Comparison of ENCODE assay signal across 8 cellular contexts in genomic region chr10:22228943-22229755, GRCh38. TPM values are rescaled to one million over a fixed set of nuclear protein-coding genes. Genes with fewer than 3 reads are reported as not detected.
DNase-seq lines count a peak whose midpoint lies in the region; ATAC-seq, FAIRE-seq and TF ChIP-seq lines count a peak whose summit lies in the region.

No MANE protein-coding gene starts in this region.

- CTCF ChIA-PET in IMR-90 (lab: Yijun Ruan, JAX) (interaction anchor here (0.5 to 0.6 kb wide), 2 partner anchors 17 to 510 kb away, joined by 3 read pairs; no protein-coding TSS in a partner anchor), PC-3 (lab: Charles Lee) (interaction anchor here (0.5 to 0.6 kb wide), 3 partner anchors 21 to 111 kb away, joined by 3 to 6 read pairs (median 4); no protein-coding TSS in a partner anchor)

- no peak for FAIRE-seq in D721Med (lab: Jason Lieb, UNC)

- in situ Hi-C loops in IMR-90 (cut with MboI; ENCODE audit: low sequenced_read_pairs): no loop called here

- peak overlapping the region; percentile 93 for H2AFZ ChIP-seq in IMR-90 (replicated peaks; ENCODE audit: low read length, poor library complexity)
- H2AFZ ChIP-seq in PC-3 (ENCODE audit: low read length): peak overlapping the region; percentile 93

- no peak overlapping the region for H2BK20ac ChIP-seq in IMR-90 (ENCODE audit: low read depth, low read length)

- WGBS in IMR-90 (ENCODE audit: extremely low coverage in 2 of 2, insufficient read length in 1 of 2), 2 experiments: 0% methylated on average over 4 of the region's 65 CpGs; no CpG with 5 or more reads in 1 of the 2 experiments
- 0 to 1% methylated on average over 21 to 43 of the region's 65 CpGs for WGBS in esophagus squamous epithelium, 2 donors

- H4K91ac ChIP-seq in IMR-90 (ENCODE audit: insufficient read depth, low read depth, low read length): no peak overlapping the region

- H3K9ac ChIP-seq in IMR-90 (ENCODE audit: low read depth, low read length) (peak overlapping the region; percentile 67), PC-3 (ENCODE audit: low read length) (peak overlapping the region; percentile 88)

- no peak for TF ChIP-seq RAD21 in IMR-90 (IDR thresholded peaks at IDR 0.05; ENCODE audit: low read length)

- dilution Hi-C loops in IMR-90 (cut with HindIII; ENCODE audit: low sequenced_read_pairs, unreplicated experiment): no loop called here

- BruUV-seq in IMR-90 (replicated peaks; lab: Mats Ljungman, UMichigan): no TSS peak
- no TSS peak for BruUV-seq in PC-3 (replicated peaks; lab: Mats Ljungman, UMichigan)

- H3K9me3 ChIP-seq in IMR-90 (ENCODE audit: control insufficient read depth, insufficient read depth, low read length) (no peaks in the 10 kb centered on the region), PC-3 (ENCODE audit: low read length) (no peaks in the 10 kb centered on the region), esophagus squamous epithelium (no peaks in the 10 kb centered on the region)

- DNase-seq in D721Med (ENCODE audit: insufficient read length, low spot score) (peak; percentile 38), IMR-90 (peak; percentile 91), PC-3 (peak; percentile 86), esophagus squamous epithelium (lab: John Stamatoyannopoulos, UW) (peak; percentile 29), myocyte (ENCODE audit: low read depth) (peak; percentile 92)
- DNase-seq in activated T-cell treated with anti-CD3 and anti-CD28 coated beads, Interleukin-2, amount 50 U/mL, for 48 hours: peak; percentile 94
- peak; percentile 73 for DNase-seq in stimulated activated CD8-positive, alpha-beta memory T cell treated with anti-CD3 and anti-CD28 coated beads, Interleukin-7, amount 100 ng/mL, for 24 hours (ENCODE audit: low read depth)

- H3K23ac ChIP-seq in IMR-90 (ENCODE audit: low read depth, low read length): 0 out of 2 replicates have a peak overlapping the region, but pooled peaks have one; percentile 68

- POLR2A ChIA-PET in IMR-90 (lab: Charles Lee; ENCODE audit: unreplicated experiment) (no interaction called here), PC-3 (lab: Charles Lee; ENCODE audit: unreplicated experiment) (interaction anchor here (0.6 to 1.3 kb wide), 8 partner anchors 86 to 860 kb away, joined by 3 to 7 read pairs (median 4); partner anchors contain the start of genes COMMD3 and DNAJC1)

- H3K56ac ChIP-seq in IMR-90 (ENCODE audit: extremely low read depth, insufficient read depth, low read length): no peak overlapping the region

- H2BK120ac ChIP-seq in IMR-90 (ENCODE audit: low read depth, low read length): no peak overlapping the region; the same call in 1 of the 2 replicates

- H2AK9ac ChIP-seq in IMR-90 (replicated peaks; ENCODE audit: low read depth, low read length, poor library complexity): peak overlapping the region; percentile 38

- H3K18ac ChIP-seq in IMR-90 (ENCODE audit: low read depth, low read length): no peak overlapping the region; the same call in 1 of the 2 replicates

- H2BK15ac ChIP-seq in IMR-90 (ENCODE audit: low read depth, low read length): no peak overlapping the region

- TF ChIP-seq POLR2A in IMR-90 (IDR thresholded peaks at IDR 0.05; ENCODE audit: low read depth, low read length) (no peak), esophagus squamous epithelium (IDR thresholded peaks at IDR 0.05) (peak in 1 of 4 donors; percentile 26)

- H4K20me1 ChIP-seq in IMR-90 (ENCODE audit: insufficient read depth, low read length): no peaks in the 10 kb centered on the region
- no peaks in the 10 kb centered on the region for H4K20me1 ChIP-seq in PC-3 (ENCODE audit: low read length)

- H3F3A ChIP-seq in PC-3 (ENCODE audit: low read length, unreplicated experiment): no peaks in the 10 kb centered on the region

- no peaks in the 10 kb centered on the region for H3K36me3 ChIP-seq in IMR-90 (ENCODE audit: control insufficient read depth, insufficient read depth, low read length)
- H3K36me3 ChIP-seq in PC-3 (ENCODE audit: low read depth, low read length): no peaks in the 10 kb centered on the region
- H3K36me3 ChIP-seq in esophagus squamous epithelium: no peaks in the 10 kb centered on the region

- peak overlapping the region; percentile 74 for H3K4me3 ChIP-seq in IMR-90 (ENCODE audit: insufficient read depth, low read depth, low read length)
- peak overlapping the region; percentile 99 for H3K4me3 ChIP-seq in PC-3 (ENCODE audit: low read length)
- peak overlapping the region; percentile 63 to 86 (median 68) for H3K4me3 ChIP-seq in esophagus squamous epithelium

- H3K4me1 ChIP-seq in IMR-90 (ENCODE audit: control insufficient read depth, insufficient read depth, low read length): no peaks in the 10 kb centered on the region
- H3K4me1 ChIP-seq in PC-3 (ENCODE audit: insufficient read depth, low read length): peaks cover 14% of the 10 kb centered on the region
- H3K4me1 ChIP-seq in esophagus squamous epithelium: peaks cover 0 to 16% (median 0%) of the 10 kb centered on the region in 3 donors

- TF ChIP-seq CTCF in D721Med (IDR thresholded peaks at IDR 0.05; ENCODE audit: insufficient read depth, missing control alignments): no peak
- TF ChIP-seq CTCF in IMR-90 (conservative IDR thresholded peaks at IDR 0.05; ENCODE audit: low read depth, low read length): no peak
- no peak for TF ChIP-seq CTCF in PC-3 (conservative IDR thresholded peaks at IDR 0.05; ENCODE audit: low read depth, low read length)
- TF ChIP-seq CTCF in esophagus squamous epithelium (IDR thresholded peaks at IDR 0.05): no peak

- H3K27me3 ChIP-seq in IMR-90 (ENCODE audit: control insufficient read depth, insufficient read depth, low read length) (peaks cover 4% of the 10 kb centered on the region; the same call in 1 of the 2 replicates), PC-3 (ENCODE audit: low read length) (no peaks in the 10 kb centered on the region), esophagus squamous epithelium (no peaks in the 10 kb centered on the region)

- H3K4me2 ChIP-seq in IMR-90 (ENCODE audit: low read depth, low read length): peak overlapping the region; percentile 95
- peak overlapping the region; percentile 96 for H3K4me2 ChIP-seq in PC-3 (ENCODE audit: low read length)

- H3K79me2 ChIP-seq in PC-3 (ENCODE audit: low read length): no peaks in the 10 kb centered on the region

- peak overlapping the region in 1 of 2 experiments; percentile 66; a peak in 1 of 4 replicates for H4K8ac ChIP-seq in IMR-90 (ENCODE audit: low read depth in 2 of 2, low read length in 2 of 2)

- H4K5ac ChIP-seq in IMR-90 (ENCODE audit: low read depth, low read length): no peak overlapping the region

- no peaks in the 10 kb centered on the region for H3K9me1 ChIP-seq in IMR-90 (ENCODE audit: insufficient read depth, low read length)

- peak overlapping the region; percentile 46 for H2BK5ac ChIP-seq in IMR-90 (ENCODE audit: low read depth, low read length, poor library complexity, severe bottlenecking)

- H3K27ac ChIP-seq in IMR-90 (ENCODE audit: insufficient read depth, low read length): peak overlapping the region; percentile 53
- peak overlapping the region; percentile 86 for H3K27ac ChIP-seq in PC-3 (ENCODE audit: low read length)
- H3K27ac ChIP-seq in esophagus squamous epithelium: peak overlapping the region; percentile 87 to 95 (median 90)

- H3K79me1 ChIP-seq in IMR-90 (ENCODE audit: low read depth in 1 of 2, low read length in 2 of 2): no peaks in the 10 kb centered on the region

- peak overlapping the region; percentile 88 for H3K14ac ChIP-seq in IMR-90 (replicated peaks; ENCODE audit: low read depth, low read length)

- ATAC-seq in GM21528 (IDR thresholded peaks at IDR 0.05; ENCODE audit: low FRiP score, unreplicated experiment): peak; percentile 77
- ATAC-seq in IMR-90 (ENCODE audit: low read depth): peak; percentile 95
- peak; percentile 71 for ATAC-seq in PC-3

- no peaks in the 10 kb centered on the region for H3K9me2 ChIP-seq in PC-3 (replicated peaks; ENCODE audit: low read length)

- H2AK5ac ChIP-seq in IMR-90 (ENCODE audit: low read depth, low read length): no peak overlapping the region

- intact Hi-C loops in IMR-90 (cut with micrococcal nuclease) (loop anchor here (1.0 to 5.0 kb wide), 5 partner anchors 22 to 758 kb away; partner anchors contain the start of genes COMMD3 and DNAJC1), PC-3 (cut with micrococcal nuclease) (loop anchor here (1.0 kb wide), 2 partner anchors 17 to 87 kb away; partner anchors contain the start of gene COMMD3), esophagus squamous epithelium (cut with DNase I) (no loop called here)

- peak overlapping the region; percentile 66 for H3K4ac ChIP-seq in IMR-90 (ENCODE audit: low read depth, low read length)

TF ChIP-seq in IMR-90, 13 proteins besides CTCF, POLR2A, EP300 and RAD21:
- TF ChIP-seq CEBPB (IDR thresholded peaks at IDR 0.05; ENCODE audit: low read depth, low read length) (peak; percentile 88), BHLHE40 (IDR thresholded peaks at IDR 0.05; ENCODE audit: low read depth, low read length) (peak; percentile 3; the same call in 1 of the 2 replicates), MAZ (IDR thresholded peaks at IDR 0.05; ENCODE audit: borderline replicate concordance, low read depth, low read length) (peak; percentile 7; the same call in 1 of the 2 replicates), FOS (IDR thresholded peaks at IDR 0.05; ENCODE audit: low read depth, low read length) (peak; percentile 92), SMC3 (IDR thresholded peaks at IDR 0.05; ENCODE audit: low read depth, low read length) (no peak)

RNA-seq across cellular contexts. Expression of gene EBLN1, which starts 11.3 kb away (rescaled TPM):
- total RNA-seq in IMR-90 (2012; rRNA removed) (not detected in 2 replicates), PC-3 (2014; rRNA removed) (not detected in 2 replicates), esophagus squamous epithelium (not detected), myocyte (not detected in 2 replicates)
- polyA plus RNA-seq in IMR-90 (2012; rRNA removed): not detected in 2 replicates
- polyA plus RNA-seq in IMR-90 (2012; cell fraction: cytosol; rRNA removed): not detected in 2 replicates
- not detected in 2 replicates for polyA plus RNA-seq in IMR-90 (2012; cell fraction: nucleus; rRNA removed; ENCODE audit: low replicate concordance)
- not detected for polyA plus RNA-seq in myocyte (2012)

Comparison
In these comparisons a context has a peak if more than half of its experiments do, and no peak if none do; other contexts are left out.
1. Peak in every context shown above with its lines: DNase-seq, ATAC-seq, H3K4me3 ChIP-seq and H3K27ac ChIP-seq.
2. DNase-seq: peak in every context shown above with its lines; median percentile 94 in activated T-cell treated with anti-CD3 and anti-CD28 coated beads, Interleukin-2, amount 50 U/mL, for 48 hours; 92 in myocyte; 91 in IMR-90; 86 in PC-3; 73 in stimulated activated CD8-positive, alpha-beta memory T cell treated with anti-CD3 and anti-CD28 coated beads, Interleukin-7, amount 100 ng/mL, for 24 hours; 38 in D721Med; 29 in esophagus squamous epithelium.